In the genomic region with DNA sequence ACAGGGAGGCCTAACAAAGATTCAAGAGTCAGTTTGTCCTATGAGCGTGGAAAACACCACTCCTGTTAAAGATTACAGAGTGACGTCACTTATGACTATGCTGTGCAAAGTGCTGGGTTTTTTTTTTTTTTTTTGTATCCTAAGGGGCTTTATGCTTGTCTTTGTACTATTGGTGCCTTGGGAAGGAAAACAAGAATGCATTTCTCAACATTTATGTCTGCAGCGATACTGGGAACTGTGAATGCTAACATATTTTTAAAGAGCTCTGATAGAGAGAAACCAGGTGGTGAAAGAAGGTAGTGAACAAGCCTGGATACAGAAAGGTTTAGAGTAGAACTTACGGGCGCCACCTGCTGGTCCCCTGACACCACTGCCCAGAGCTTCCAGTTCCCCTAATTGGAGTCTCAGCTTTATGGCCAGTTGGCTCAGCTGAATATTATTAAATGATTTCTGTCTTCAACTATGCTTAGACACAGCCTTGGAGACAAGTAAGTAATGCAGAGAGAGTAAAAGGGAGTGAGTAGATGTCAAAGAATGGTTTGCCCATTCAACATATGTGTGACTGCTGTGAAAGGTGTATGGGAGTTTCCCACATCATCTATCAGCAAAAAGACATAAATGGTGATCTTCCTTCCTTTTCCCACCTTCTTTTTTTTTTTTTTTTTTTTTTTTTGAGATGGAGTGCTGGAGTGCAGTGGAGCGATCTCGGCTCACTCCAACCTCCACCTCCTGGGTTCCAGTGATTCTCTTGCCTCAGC, we compare ENCODE assay signal across 1 cellular context.
TF ChIP-seq lines count a peak whose summit lies in the region.

No MANE protein-coding gene starts in this region.

TF ChIP-seq in SK-N-SH treated with all-trans-retinoic acid at 6 μM for 48 hours, 23 proteins besides CTCF, POLR2A, EP300 and RAD21 (continued from another document):
- TF ChIP-seq ZC3H10 (CRISPR knock-in tag; IDR thresholded peaks at IDR 0.05) (no peak), SNAI2 (CRISPR knock-in tag; IDR thresholded peaks at IDR 0.05) (no peak)
